ENCODE assay signal across 8 cellular contexts in genomic region chr19:18021121-18021755, GRCh38. TPM values are rescaled to one million over a fixed set of nuclear protein-coding genes. Genes with fewer than 3 reads are reported as not detected.
DNase-seq lines count a peak whose midpoint lies in the region; ATAC-seq and TF ChIP-seq lines count a peak whose summit lies in the region.

No MANE protein-coding gene starts in this region.

- no peaks in the 10 kb centered on the region for H3K27me3 Mint-ChIP-seq in activated CD4-positive, alpha-beta T cell treated with anti-CD3 and anti-CD28 coated beads, Interleukin-2, amount 10 ng/mL, durations not matched to agents 24 days and 14 days

- H3K9me3 Mint-ChIP-seq in activated CD4-positive, alpha-beta T cell treated with anti-CD3 and anti-CD28 coated beads, Interleukin-2, amount 10 ng/mL, durations not matched to agents 24 days and 14 days: no peaks in the 10 kb centered on the region

- H3K27ac Mint-ChIP-seq in activated CD4-positive, alpha-beta T cell treated with anti-CD3 and anti-CD28 coated beads, Interleukin-2, amount 10 ng/mL, durations not matched to agents 24 days and 14 days: peak overlapping the region; percentile 98

- no peak overlapping the region for H3K9ac ChIP-seq in muscle layer of colon (ENCODE audit: low read length)

- peak; percentile 34 for ATAC-seq in thoracic aorta (ENCODE audit: insufficient number of reproducible peaks, low FRiP score, low read depth)
- ATAC-seq in HG03039 (IDR thresholded peaks at IDR 0.05; ENCODE audit: unreplicated experiment): no peak

- H3K4me3 ChIP-seq in dorsolateral prefrontal cortex: peak overlapping the region in 48 of 59 donors; percentile 1 to 61 (median 43)
- H3K4me3 ChIP-seq in muscle layer of colon (ENCODE audit: low read depth in 1 of 2, low read length in 2 of 2): no peak overlapping the region
- H3K4me3 ChIP-seq in thoracic aorta: peak overlapping the region; percentile 51

- no peaks in the 10 kb centered on the region for H3K36me3 ChIP-seq in muscle layer of colon (ENCODE audit: insufficient read depth, low read length)
- H3K36me3 ChIP-seq in thoracic aorta: no peaks in the 10 kb centered on the region

- DNase-seq in DMS 273 (lab: John Stamatoyannopoulos, UW; ENCODE audit: unreplicated experiment): peak; percentile 47
- DNase-seq in DMS 273 treated with DMSO at 0.1 percent for 48 hours (lab: John Stamatoyannopoulos, UW): no peak
- peak; percentile 88 for DNase-seq in activated CD4-positive, alpha-beta T cell treated with anti-CD3 and anti-CD28 coated beads, Interleukin-2, amount 10 ng/mL, durations not matched to agents 24 days and 14 days
- DNase-seq in dorsolateral prefrontal cortex: peak in 9 of 10 donors; percentile 69 to 89 (median 82)
- peak; percentile 77 for DNase-seq in thoracic aorta (ENCODE audit: low spot score)
- no peak for DNase-seq in NCI-H748 treated with DMSO at 0.1 percent for 48 hours (lab: John Stamatoyannopoulos, UW)

- H3K27me3 ChIP-seq in dorsolateral prefrontal cortex (no peaks in the 10 kb centered on the region), muscle layer of colon (ENCODE audit: control insufficient read depth in 1 of 2, insufficient read depth in 2 of 2, low read length in 2 of 2) (no peaks in the 10 kb centered on the region), thoracic aorta (replicated peaks; ENCODE audit: insufficient read depth) (no peaks in the 10 kb centered on the region)

- H3K4me1 ChIP-seq in muscle layer of colon (ENCODE audit: insufficient read depth, low read length): peaks cover 21% of the 10 kb centered on the region
- peaks cover 70 to 84% of the 10 kb centered on the region in 2 donors for H3K4me1 ChIP-seq in thoracic aorta (ENCODE audit: control insufficient read depth in 1 of 2, low read depth in 2 of 2)

- no peaks in the 10 kb centered on the region for H3K9me3 ChIP-seq in muscle layer of colon (ENCODE audit: low read length)
- H3K9me3 ChIP-seq in thoracic aorta: no peaks in the 10 kb centered on the region

- TF ChIP-seq CTCF in dorsolateral prefrontal cortex (IDR thresholded peaks at IDR 0.05 in 54 of 56, conservative IDR thresholded peaks at IDR 0.05 in 2 of 56; ENCODE audit: low read depth in 1 of 56, partially characterized antibody in 56 of 56): no peak
- TF ChIP-seq CTCF in thoracic aorta (IDR thresholded peaks at IDR 0.05): no peak

- intact Hi-C loops in activated CD4-positive, alpha-beta T cell treated with anti-CD3 and anti-CD28 coated beads, Interleukin-2, amount 10 ng/mL, durations not matched to agents 24 days and 14 days (cut with micrococcal nuclease): loop anchor here (1.0 to 5.0 kb wide), 2 partner anchors 24 to 66 kb away; partner anchors contain the start of gene IL12RB1
- intact Hi-C loops in dorsolateral prefrontal cortex (cut with DNase I): loop anchor here in 1 of 2 donors (5.0 kb wide), 1 partner anchor 36 kb away; no protein-coding TSS in a partner anchor

- peaks cover 60% of the 10 kb centered on the region for H3K4me1 Mint-ChIP-seq in activated CD4-positive, alpha-beta T cell treated with anti-CD3 and anti-CD28 coated beads, Interleukin-2, amount 10 ng/mL, durations not matched to agents 24 days and 14 days

- H3K4me3 Mint-ChIP-seq in activated CD4-positive, alpha-beta T cell treated with anti-CD3 and anti-CD28 coated beads, Interleukin-2, amount 10 ng/mL, durations not matched to agents 24 days and 14 days: peak overlapping the region; percentile 94

- H3K36me3 Mint-ChIP-seq in activated CD4-positive, alpha-beta T cell treated with anti-CD3 and anti-CD28 coated beads, Interleukin-2, amount 10 ng/mL, durations not matched to agents 24 days and 14 days (ENCODE audit: low read depth): peaks cover 10% of the 10 kb centered on the region

- peak overlapping the region; percentile 57 to 100 (median 98) for H3K27ac ChIP-seq in dorsolateral prefrontal cortex
- peak overlapping the region; percentile 44 for H3K27ac ChIP-seq in muscle layer of colon (ENCODE audit: low read depth, low read length)
- peak overlapping the region; percentile 93 to 98 for H3K27ac ChIP-seq in thoracic aorta

RNA-seq across cellular contexts. Expression of gene ARRDC2, which starts 13.3 kb away (rescaled TPM):
- total RNA-seq in activated CD4-positive, alpha-beta T cell treated with anti-CD3 and anti-CD28 coated beads, Interleukin-2, amount 10 ng/mL, durations not matched to agents 24 days and 14 days: 41.3 and 41.7 TPM in 2 replicates
- total RNA-seq in dorsolateral prefrontal cortex: 100 to 1,000 TPM in 10 of 120 experiments, 10 to 100 TPM in 110; 17.5 to 207 (median 47.3) TPM
- total RNA-seq in thoracic aorta: 100 to 1,000 TPM; 114 to 151 TPM

RNA-seq across cellular contexts. Expression of gene KCNN1, which starts 54.3 kb away (rescaled TPM):
- total RNA-seq in activated CD4-positive, alpha-beta T cell treated with anti-CD3 and anti-CD28 coated beads, Interleukin-2, amount 10 ng/mL, durations not matched to agents 24 days and 14 days: 0.62 TPM in 1 of 2 replicates, not detected in the other
- 100 to 1,000 TPM in 5 of 120 experiments, 10 to 100 TPM in 115; 21.3 to 177 (median 74.4) TPM for total RNA-seq in dorsolateral prefrontal cortex
- total RNA-seq in thoracic aorta: under 1 TPM in 1 of 2 donors, not detected in 1; 0.99 TPM

Comparison
In these comparisons a context has a peak if more than half of its experiments do, and no peak if none do; other contexts are left out.
1. DNase-seq: peak in DMS 273 (single experiment), activated CD4-positive, alpha-beta T cell treated with anti-CD3 and anti-CD28 coated beads, Interleukin-2, amount 10 ng/mL, durations not matched to agents 24 days and 14 days (single experiment), dorsolateral prefrontal cortex (9 of 10) and thoracic aorta (single experiment); none in DMS 273 treated with DMSO at 0.1 percent for 48 hours (single experiment) and NCI-H748 treated with DMSO at 0.1 percent for 48 hours (single experiment).
2. H3K27ac ChIP-seq: peak in every context shown above with its lines; median percentile 98 in dorsolateral prefrontal cortex; 96 in thoracic aorta; 44 in muscle layer of colon.
3. H3K4me3 ChIP-seq: peak in dorsolateral prefrontal cortex (48 of 59) and thoracic aorta (single experiment); none in muscle layer of colon (0 of 2).
4. RNA of gene KCNN1, which starts 54.3 kb away (total RNA-seq): 21.3 to 177 TPM in dorsolateral prefrontal cortex; 0.99 TPM in thoracic aorta and 0.62 TPM in activated CD4-positive, alpha-beta T cell treated with anti-CD3 and anti-CD28 coated beads, Interleukin-2, amount 10 ng/mL, durations not matched to agents 24 days and 14 days; every median in the first group is over 10 times any median in the second.